26 cellular contexts compared by ENCODE assay signal in genomic region chr18:41347057-41347456, GRCh38.
DNase-seq lines count a peak whose midpoint lies in the region; ATAC-seq, FAIRE-seq and TF ChIP-seq lines count a peak whose summit lies in the region.
"Had no signal": no experiment of that assay in that cellular context is flagged by ENCODE, and none has a peak within 500 bp of the region (broad histone marks: within the 10 kb centered on the region; RNA-seq: fewer than 3 reads in every experiment).

No MANE protein-coding gene starts in this region.

- H4K91ac ChIP-seq in IMR-90 (ENCODE audit: insufficient read depth, low read depth, low read length): no peak overlapping the region
- no peak overlapping the region for H4K91ac ChIP-seq in mesenchymal stem cell (ENCODE audit: low read length)

- FAIRE-seq in frontal cortex (lab: Jason Lieb, UNC): no peak
- FAIRE-seq: K562 had no signal

- no CpG with 5 or more reads among the region's 3 CpGs for WGBS in IMR-90 (ENCODE audit: extremely low coverage in 2 of 2, insufficient read length in 1 of 2), 2 experiments
- WGBS in mesenchymal stem cell: 5% methylated on average over 2 of the region's 3 CpGs

- H3K36me3 ChIP-seq in IMR-90 (ENCODE audit: control insufficient read depth, insufficient read depth, low read length): no peaks in the 10 kb centered on the region
- no peaks in the 10 kb centered on the region for H3K36me3 ChIP-seq in brain microvascular endothelial cell (replicated peaks)
- H3K36me3 ChIP-seq in mesenchymal stem cell (ENCODE audit: control insufficient read depth in 1 of 2, insufficient read depth in 2 of 2, low read depth in 1 of 2, low read length in 2 of 2): no peaks in the 10 kb centered on the region
- no peaks in the 10 kb centered on the region for H3K36me3 ChIP-seq in MM.1S (replicated peaks; ENCODE audit: insufficient read depth, low read length)
- H3K36me3 ChIP-seq: breast epithelium, heart left ventricle, MG63, upper lobe of right lung had no signal

- DNase-seq in AG10803 (ENCODE audit: low read depth) (peak; percentile 67), IMR-90 (peak; percentile 94), brain microvascular endothelial cell (peak; percentile 57), mesenchymal stem cell (peak; percentile 77), MM.1S (no peak), frontal cortex (ENCODE audit: low spot score in 2 of 2) (no peak), nucleus accumbens (lab: John Stamatoyannopoulos, UW) (no peak)
- DNase-seq: activated CD4-positive, alpha-beta T cell treated with anti-CD3 and anti-CD28 coated beads, Interleukin-2, amount 50 U/mL, for 1 hour; activated CD8-positive, alpha-beta memory T cell treated with anti-CD3 and anti-CD28 coated beads, Interleukin-2, amount 10 ng/mL, durations not matched to agents 7 days and 5 days; cortex of kidney; EL; heart left ventricle; left cardiac atrium; MG63; NCI-H1436; NCI-H446 treated with DMSO at 0.1 percent for 48 hours; PC-3; psoas muscle; SHP77 treated with DMSO at 0.1 percent for 48 hours; stimulated activated CD4-positive, alpha-beta T cell treated with anti-CD3 and anti-CD28 coated beads, Interleukin-1b, Interleukin-23, amount 100 ng/mL, for 48 hours; upper lobe of right lung had no signal

- peak; percentile 96 for ATAC-seq in IMR-90 (ENCODE audit: low read depth)
- no peak for ATAC-seq in HG03354 (IDR thresholded peaks at IDR 0.05; ENCODE audit: poor library complexity, severe bottlenecking, unreplicated experiment)
- ATAC-seq: activated CD8-positive, alpha-beta memory T cell treated with anti-CD3 and anti-CD28 coated beads, Interleukin-2, amount 10 ng/mL, durations not matched to agents 7 days and 5 days; heart left ventricle; K562; left cardiac atrium; PC-3; psoas muscle; upper lobe of right lung; WTC11 had no signal

- no peak overlapping the region for H3K56ac ChIP-seq in IMR-90 (ENCODE audit: extremely low read depth, insufficient read depth, low read length)

- TF ChIP-seq CTCF in AG10803 (conservative IDR thresholded peaks at IDR 0.05; ENCODE audit: low read length) (no peak), IMR-90 (conservative IDR thresholded peaks at IDR 0.05; ENCODE audit: low read depth, low read length) (no peak), brain microvascular endothelial cell (IDR thresholded peaks at IDR 0.05; ENCODE audit: low read depth, low read length, missing control alignments) (no peak), MM.1S (IDR thresholded peaks at IDR 0.05; ENCODE audit: low read length) (no peak)

- H3K9ac ChIP-seq in IMR-90 (ENCODE audit: low read depth, low read length): no peak overlapping the region
- no peak overlapping the region for H3K9ac ChIP-seq in mesenchymal stem cell (ENCODE audit: low read length)
- no peak overlapping the region for H3K9ac ChIP-seq in MM.1S (ENCODE audit: low read length)

- no peaks in the 10 kb centered on the region for H3K79me2 ChIP-seq in MM.1S (ENCODE audit: low read length)

- no peaks in the 10 kb centered on the region for H3K79me1 ChIP-seq in IMR-90 (ENCODE audit: low read depth in 1 of 2, low read length in 2 of 2)
- no peaks in the 10 kb centered on the region for H3K79me1 ChIP-seq in mesenchymal stem cell (replicated peaks; ENCODE audit: low read length, poor library complexity, severe bottlenecking)

- no peak overlapping the region for H2AK5ac ChIP-seq in IMR-90 (ENCODE audit: low read depth, low read length)
- H2AK5ac ChIP-seq in mesenchymal stem cell (ENCODE audit: low read length, severe bottlenecking): no peak overlapping the region

- no peak overlapping the region for H2BK12ac ChIP-seq in mesenchymal stem cell (ENCODE audit: low read length in 2 of 2)

- H3K14ac ChIP-seq in IMR-90 (replicated peaks; ENCODE audit: low read depth, low read length): no peak overlapping the region
- no peak overlapping the region for H3K14ac ChIP-seq in mesenchymal stem cell (ENCODE audit: low read length in 2 of 2)

- no peak overlapping the region for H4K8ac ChIP-seq in IMR-90 (ENCODE audit: low read depth in 2 of 2, low read length in 2 of 2)
- no peak overlapping the region for H4K8ac ChIP-seq in mesenchymal stem cell (ENCODE audit: low read length)

- H3K4me3 ChIP-seq in AG10803 (ENCODE audit: low read length) (no peak overlapping the region), IMR-90 (ENCODE audit: insufficient read depth, low read depth, low read length) (no peak overlapping the region), brain microvascular endothelial cell (ENCODE audit: low read depth, low read length) (no peak overlapping the region), mesenchymal stem cell (ENCODE audit: insufficient read depth in 1 of 2, low read depth in 1 of 2, low read length in 2 of 2) (no peak overlapping the region), MM.1S (ENCODE audit: low read length) (no peak overlapping the region)
- H3K4me3 ChIP-seq: breast epithelium, heart left ventricle, K562, MG63, psoas muscle, upper lobe of right lung had no signal

- H2BK5ac ChIP-seq in IMR-90 (ENCODE audit: low read depth, low read length, poor library complexity, severe bottlenecking) (no peak overlapping the region), mesenchymal stem cell (ENCODE audit: low read depth, low read length, poor library complexity, severe bottlenecking) (no peak overlapping the region)

- no peaks in the 10 kb centered on the region for H3K9me1 ChIP-seq in IMR-90 (ENCODE audit: insufficient read depth, low read length)

- H3K27ac ChIP-seq in IMR-90 (ENCODE audit: insufficient read depth, low read length): peak overlapping the region; percentile 15; the same call in 1 of the 2 replicates
- no peak overlapping the region for H3K27ac ChIP-seq in brain microvascular endothelial cell
- no peak overlapping the region for H3K27ac ChIP-seq in mesenchymal stem cell (ENCODE audit: low read length, poor library complexity, severe bottlenecking)
- no peak overlapping the region for H3K27ac ChIP-seq in MM.1S (ENCODE audit: low read length)
- H3K27ac ChIP-seq: breast epithelium, C4-2B, heart left ventricle, psoas muscle, upper lobe of right lung had no signal

- no peak overlapping the region for H2BK120ac ChIP-seq in IMR-90 (ENCODE audit: low read depth, low read length)
- no peak overlapping the region for H2BK120ac ChIP-seq in mesenchymal stem cell (ENCODE audit: low read depth, low read length)

- POLR2A ChIA-PET in IMR-90 (lab: Charles Lee; ENCODE audit: unreplicated experiment): no interaction called here

- peaks cover 2% of the 10 kb centered on the region; the same call in 1 of the 2 replicates for H3K4me1 ChIP-seq in IMR-90 (ENCODE audit: control insufficient read depth, insufficient read depth, low read length)
- no peaks in the 10 kb centered on the region for H3K4me1 ChIP-seq in mesenchymal stem cell (ENCODE audit: control insufficient read depth, insufficient read depth, low read depth, low read length)
- H3K4me1 ChIP-seq in MM.1S (ENCODE audit: low read length): no peaks in the 10 kb centered on the region
- H3K4me1 ChIP-seq: breast epithelium, heart left ventricle, psoas muscle, upper lobe of right lung had no signal

- H3F3A ChIP-seq in MM.1S (ENCODE audit: insufficient read depth, low read length): no peaks in the 10 kb centered on the region

- no peak for TF ChIP-seq POLR2A in IMR-90 (IDR thresholded peaks at IDR 0.05; ENCODE audit: low read depth, low read length)

- H2BK15ac ChIP-seq in IMR-90 (ENCODE audit: low read depth, low read length) (no peak overlapping the region), mesenchymal stem cell (ENCODE audit: low read depth, poor library complexity, severe bottlenecking) (no peak overlapping the region)

- dilution Hi-C loops in IMR-90 (cut with HindIII; ENCODE audit: low sequenced_read_pairs, unreplicated experiment): no loop called here

- H4K20me1 ChIP-seq in IMR-90 (ENCODE audit: insufficient read depth, low read length) (no peaks in the 10 kb centered on the region), MM.1S (ENCODE audit: insufficient read depth, low read length) (no peaks in the 10 kb centered on the region)

- H3K4me2 ChIP-seq in IMR-90 (ENCODE audit: low read depth, low read length) (no peak overlapping the region), mesenchymal stem cell (ENCODE audit: low read length, poor library complexity, severe bottlenecking) (no peak overlapping the region), MM.1S (ENCODE audit: low read depth, low read length) (no peak overlapping the region)

- H4K5ac ChIP-seq in IMR-90 (ENCODE audit: low read depth, low read length): no peak overlapping the region

- no peak overlapping the region for H2AK9ac ChIP-seq in IMR-90 (replicated peaks; ENCODE audit: low read depth, low read length, poor library complexity)

- intact Hi-C loops in IMR-90 (cut with micrococcal nuclease): loop anchor here (1.0 to 10.0 kb wide), 3 partner anchors 222 to 470 kb away; no protein-coding TSS in a partner anchor

- H3K9me2 ChIP-seq in MM.1S (replicated peaks; ENCODE audit: insufficient read depth, low read length): no peaks in the 10 kb centered on the region

- H2AFZ ChIP-seq in IMR-90 (replicated peaks; ENCODE audit: low read length, poor library complexity): no peak overlapping the region
- H2AFZ ChIP-seq in mesenchymal stem cell (ENCODE audit: low read depth, low read length): no peak overlapping the region
- H2AFZ ChIP-seq in MM.1S (ENCODE audit: low read length): no peak overlapping the region

- no peak overlapping the region for H3K23ac ChIP-seq in IMR-90 (ENCODE audit: low read depth, low read length)
- H3K23ac ChIP-seq in mesenchymal stem cell (ENCODE audit: low read length in 2 of 2): no peak overlapping the region

- no TSS peak for BruUV-seq in IMR-90 (replicated peaks; lab: Mats Ljungman, UMichigan)

- CTCF ChIA-PET in IMR-90 (lab: Yijun Ruan, JAX): interaction anchor here (0.9 kb wide), 1 partner anchor 16 kb away, joined by 3 read pairs; no protein-coding TSS in a partner anchor

- in situ Hi-C loops in IMR-90 (cut with MboI; ENCODE audit: low sequenced_read_pairs): no loop called here
- in situ Hi-C loops in brain microvascular endothelial cell (cut with HindIII; ENCODE audit: low pct_ligation_motif_present, low sequenced_read_pairs): no loop called here

- no peak for TF ChIP-seq RAD21 in IMR-90 (IDR thresholded peaks at IDR 0.05; ENCODE audit: low read length)

- H3K9me3 ChIP-seq in IMR-90 (ENCODE audit: control insufficient read depth, insufficient read depth, low read length) (no peaks in the 10 kb centered on the region), mesenchymal stem cell (ENCODE audit: control insufficient read depth, low read length) (peaks cover 4% of the 10 kb centered on the region), MM.1S (replicated peaks; ENCODE audit: insufficient read depth, low read length) (no peaks in the 10 kb centered on the region)
- H3K9me3 ChIP-seq: breast epithelium, heart left ventricle, MG63, psoas muscle, upper lobe of right lung had no signal

- H3K4ac ChIP-seq in IMR-90 (ENCODE audit: low read depth, low read length) (no peak overlapping the region), mesenchymal stem cell (ENCODE audit: low read depth in 1 of 2, low read length in 2 of 2) (no peak overlapping the region)

- no peak overlapping the region for H3K18ac ChIP-seq in IMR-90 (ENCODE audit: low read depth, low read length)
- H3K18ac ChIP-seq in mesenchymal stem cell (ENCODE audit: low read depth in 1 of 2, low read length in 2 of 2): no peak overlapping the region

- no peak overlapping the region for H2BK20ac ChIP-seq in IMR-90 (ENCODE audit: low read depth, low read length)

- H3K27me3 ChIP-seq in IMR-90 (ENCODE audit: control insufficient read depth, insufficient read depth, low read length) (no peaks in the 10 kb centered on the region; the same call in 1 of the 2 replicates), brain microvascular endothelial cell (replicated peaks) (no peaks in the 10 kb centered on the region), mesenchymal stem cell (ENCODE audit: control insufficient read depth in 1 of 2, insufficient read depth in 1 of 2, low read length in 2 of 2) (no peaks in the 10 kb centered on the region), MM.1S (replicated peaks; ENCODE audit: insufficient read depth, low read length) (no peaks in the 10 kb centered on the region)
- H3K27me3 ChIP-seq: breast epithelium, heart left ventricle, MG63, upper lobe of right lung had no signal

Comparison
In these comparisons a context has a peak if more than half of its experiments do, and no peak if none do; other contexts are left out.
1. DNase-seq: peak in AG10803 (single experiment), IMR-90 (single experiment), brain microvascular endothelial cell (single experiment) and mesenchymal stem cell (single experiment); none in MM.1S (single experiment), frontal cortex (0 of 2) and nucleus accumbens (0 of 56).